ENCODE assay signal across 26 cellular contexts in the genomic region with DNA sequence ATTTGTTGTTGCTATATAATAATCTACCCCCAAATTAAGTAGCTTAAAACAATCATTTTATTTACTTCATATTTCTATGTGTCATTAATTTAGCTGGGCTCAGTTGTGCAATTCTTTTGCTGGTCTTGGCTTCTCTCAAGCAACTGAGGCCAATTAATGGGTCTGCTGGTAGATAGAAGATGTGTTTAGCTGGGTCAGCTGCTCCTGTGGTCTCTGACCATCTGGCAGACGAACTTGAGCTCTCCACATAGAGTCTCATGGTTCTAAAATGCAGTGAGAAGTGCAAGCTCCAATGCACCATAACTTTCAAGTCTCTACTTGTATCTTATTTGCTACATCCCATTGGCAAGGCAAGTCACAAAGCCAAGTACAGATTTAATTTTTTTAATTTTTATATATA.
"Had no signal": no experiment of that assay in that cellular context is flagged by ENCODE, and none has a peak within 500 bp of the region (broad histone marks: within the 10 kb centered on the region; RNA-seq: fewer than 3 reads in every experiment).

No MANE protein-coding gene starts in this region.

- H3K27me3 ChIP-seq: cardiac muscle cell, heart right ventricle, neural progenitor cell, spleen, upper lobe of left lung had no signal

- H2AFZ ChIP-seq: neural progenitor cell had no signal

- H3K4me1 Mint-ChIP-seq: activated B cell treated with CpG ODN at 0.5 μM for 24 hours; activated CD4-positive, alpha-beta T cell treated with anti-CD3 and anti-CD28 coated beads for 36 hours; activated naive CD8-positive, alpha-beta T cell treated with anti-CD3 and anti-CD28 coated beads, Interleukin-2, amount 10 ng/mL, durations not matched to agents 7 days and 5 days; activated T-helper 17 cell treated with anti-CD3 and anti-CD28 coated beads, Interleukin-2, amount 50 U/mL, for 72 hours; naive thymus-derived CD8-positive, alpha-beta T cell had no signal

- H3K27me3 Mint-ChIP-seq: activated B cell treated with CpG ODN at 0.5 μM for 24 hours; activated CD4-positive, alpha-beta T cell treated with anti-CD3 and anti-CD28 coated beads for 36 hours; activated naive CD8-positive, alpha-beta T cell treated with anti-CD3 and anti-CD28 coated beads, Interleukin-2, amount 10 ng/mL, durations not matched to agents 7 days and 5 days; activated T-cell treated with anti-CD3 and anti-CD28 coated beads, Interleukin-2, amount 50 U/mL, for 24 hours; activated T-helper 17 cell treated with anti-CD3 and anti-CD28 coated beads, Interleukin-2, amount 50 U/mL, for 72 hours; dendritic cell treated with granulocyte-macrophage colony-stimulating factor and Interleukin-4, amounts not matched to agents 40 ng/mL and 50 ng/mL, for 4 days; naive thymus-derived CD8-positive, alpha-beta T cell had no signal

- H3K36me3 ChIP-seq: cardiac muscle cell, heart right ventricle, lower lobe of right lung, neural progenitor cell, spleen, upper lobe of left lung had no signal

- H3K27ac ChIP-seq: cardiac muscle cell, heart right ventricle, lower lobe of right lung, neural progenitor cell, spleen, upper lobe of left lung had no signal

- H3K9ac ChIP-seq: neural progenitor cell had no signal

- H3K4me3 Mint-ChIP-seq: activated B cell treated with CpG ODN at 0.5 μM for 24 hours; activated CD4-positive, alpha-beta T cell treated with anti-CD3 and anti-CD28 coated beads for 36 hours; activated naive CD8-positive, alpha-beta T cell treated with anti-CD3 and anti-CD28 coated beads, Interleukin-2, amount 10 ng/mL, durations not matched to agents 7 days and 5 days; activated T-cell treated with anti-CD3 and anti-CD28 coated beads, Interleukin-2, amount 50 U/mL, for 24 hours; activated T-helper 17 cell treated with anti-CD3 and anti-CD28 coated beads, Interleukin-2, amount 50 U/mL, for 72 hours; dendritic cell treated with granulocyte-macrophage colony-stimulating factor and Interleukin-4, amounts not matched to agents 40 ng/mL and 50 ng/mL, for 4 days; naive thymus-derived CD8-positive, alpha-beta T cell; neural progenitor cell; T-helper 1 cell treated with Interleukin-12 subunit alpha and Interleukin-12 subunit beta and Interleukin-4 antibody, amounts not matched to agents 30 μg/mL and 1 μg/mL, for 36 hours had no signal

- H3K9me3 ChIP-seq: heart right ventricle, lower lobe of right lung, spleen, upper lobe of left lung had no signal

- DNase-seq: activated B cell treated with CpG ODN at 0.5 μM for 24 hours; activated CD4-positive, alpha-beta T cell treated with anti-CD3 and anti-CD28 coated beads for 36 hours; activated CD4-positive, alpha-beta T cell treated with anti-CD3 and anti-CD28 coated beads, Interleukin-2, amount 50 U/mL, for 4 hours; activated CD8-positive, alpha-beta memory T cell treated with anti-CD3 and anti-CD28 coated beads for 24 hours; activated CD8-positive, alpha-beta memory T cell treated with anti-CD3 and anti-CD28 coated beads, Interleukin-2, amount 50 U/mL, for 4 hours; activated naive CD4-positive, alpha-beta T cell; activated naive CD8-positive, alpha-beta T cell treated with anti-CD3 and anti-CD28 coated beads, Interleukin-2, amount 10 ng/mL, durations not matched to agents 7 days and 5 days; activated T-cell treated with anti-CD3 and anti-CD28 coated beads, Interleukin-2, amount 50 U/mL, for 24 hours; amniotic stem cell; effector CD4-positive, alpha-beta T cell; heart right ventricle; islet precursor cell; left cardiac atrium; lower lobe of right lung; naive thymus-derived CD8-positive, alpha-beta T cell; posterior cingulate gyrus; spleen; stimulated activated CD4-positive, alpha-beta T cell treated with anti-CD3 and anti-CD28 coated beads, Interleukin-4, amount 100 ng/mL, for 24 hours; stimulated activated naive CD4-positive, alpha-beta T cell treated with Interleukin-2 at 50 U/mL for 16 hours; T1000; upper lobe of left lung had no signal

- H3K9me3 Mint-ChIP-seq: activated B cell treated with CpG ODN at 0.5 μM for 24 hours; activated naive CD8-positive, alpha-beta T cell treated with anti-CD3 and anti-CD28 coated beads, Interleukin-2, amount 10 ng/mL, durations not matched to agents 7 days and 5 days; activated T-cell treated with anti-CD3 and anti-CD28 coated beads, Interleukin-2, amount 50 U/mL, for 24 hours; dendritic cell treated with granulocyte-macrophage colony-stimulating factor and Interleukin-4, amounts not matched to agents 40 ng/mL and 50 ng/mL, for 4 days; T-helper 1 cell treated with Interleukin-12 subunit alpha and Interleukin-12 subunit beta and Interleukin-4 antibody, amounts not matched to agents 30 μg/mL and 1 μg/mL, for 36 hours had no signal

- H3K36me3 Mint-ChIP-seq: activated naive CD8-positive, alpha-beta T cell treated with anti-CD3 and anti-CD28 coated beads, Interleukin-2, amount 10 ng/mL, durations not matched to agents 7 days and 5 days; naive thymus-derived CD8-positive, alpha-beta T cell had no signal

- H3K4me3 ChIP-seq: cardiac muscle cell, heart right ventricle, lower lobe of right lung, neural progenitor cell, spleen, upper lobe of left lung had no signal

- H3K4me1 ChIP-seq: lower lobe of right lung, spleen, upper lobe of left lung had no signal

- H3K4me2 ChIP-seq: neural progenitor cell had no signal

- H3K27ac Mint-ChIP-seq: activated B cell treated with CpG ODN at 0.5 μM for 24 hours; activated CD4-positive, alpha-beta T cell treated with anti-CD3 and anti-CD28 coated beads for 36 hours; activated naive CD8-positive, alpha-beta T cell treated with anti-CD3 and anti-CD28 coated beads, Interleukin-2, amount 10 ng/mL, durations not matched to agents 7 days and 5 days; activated T-cell treated with anti-CD3 and anti-CD28 coated beads, Interleukin-2, amount 50 U/mL, for 24 hours; activated T-helper 17 cell treated with anti-CD3 and anti-CD28 coated beads, Interleukin-2, amount 50 U/mL, for 72 hours; dendritic cell treated with granulocyte-macrophage colony-stimulating factor and Interleukin-4, amounts not matched to agents 40 ng/mL and 50 ng/mL, for 4 days; naive thymus-derived CD8-positive, alpha-beta T cell; neural progenitor cell; T-helper 1 cell treated with Interleukin-12 subunit alpha and Interleukin-12 subunit beta and Interleukin-4 antibody, amounts not matched to agents 30 μg/mL and 1 μg/mL, for 36 hours had no signal

- ATAC-seq: activated CD4-positive, alpha-beta T cell treated with anti-CD3 and anti-CD28 coated beads for 36 hours; activated T-helper 17 cell treated with anti-CD3 and anti-CD28 coated beads, Interleukin-2, amount 50 U/mL, for 72 hours; lower lobe of right lung; naive thymus-derived CD8-positive, alpha-beta T cell had no signal
